ENCODE assay signal across 8 cellular contexts in the genomic region with DNA sequence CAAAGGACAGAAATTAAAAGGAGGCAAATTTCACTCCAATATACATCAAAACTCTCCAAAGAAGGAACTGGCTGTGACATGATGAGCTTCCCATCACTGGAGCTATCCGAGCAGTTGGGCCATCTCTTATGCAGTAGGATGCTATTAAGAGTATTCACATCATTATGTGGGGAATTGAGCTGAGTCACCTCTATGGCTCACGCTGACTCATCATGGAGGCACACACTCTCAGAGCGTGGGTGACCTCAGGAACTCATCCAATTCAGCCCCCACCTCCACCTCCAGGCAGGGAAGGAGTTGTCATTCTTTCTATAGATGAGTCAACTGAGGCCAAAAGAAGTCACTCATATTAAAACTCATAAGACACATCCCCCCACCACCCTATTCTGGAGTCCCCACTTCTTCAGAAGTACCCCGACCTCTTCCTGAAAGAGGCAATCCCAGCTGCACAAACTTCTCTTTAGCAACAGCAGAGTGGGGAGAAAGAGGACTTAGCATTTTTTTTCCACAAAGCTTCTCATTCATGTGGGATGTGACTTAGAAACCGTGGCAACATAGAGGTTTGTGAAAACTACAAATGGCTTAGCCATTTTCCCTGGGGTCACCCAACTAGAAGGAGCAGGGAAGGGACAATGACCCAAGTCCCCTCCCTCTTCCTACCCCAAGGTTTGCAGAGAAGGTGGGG. TPM values are rescaled to one million over a fixed set of nuclear protein-coding genes. Genes with fewer than 3 reads are reported as not detected.
DNase-seq lines count a peak whose midpoint lies in the region; ATAC-seq, FAIRE-seq and TF ChIP-seq lines count a peak whose summit lies in the region.

No MANE protein-coding gene starts in this region.

- peak overlapping the region; percentile 37 for H3K27ac Mint-ChIP-seq in activated T-helper 17 cell treated with anti-CD3 and anti-CD28 coated beads, Interleukin-2, amount 50 U/mL, for 72 hours

- no peak overlapping the region for H3K23ac ChIP-seq in mesendoderm (ENCODE audit: low read length)

- H3K4me1 Mint-ChIP-seq in activated T-helper 17 cell treated with anti-CD3 and anti-CD28 coated beads, Interleukin-2, amount 50 U/mL, for 72 hours = peaks cover 4% of the 10 kb centered on the region

- ATAC-seq in GM18511 (IDR thresholded peaks at IDR 0.05; ENCODE audit: unreplicated experiment) (peak; percentile 86), HG03432 (IDR thresholded peaks at IDR 0.05; ENCODE audit: unreplicated experiment) (peak; percentile 84), GM21360 (IDR thresholded peaks at IDR 0.05; ENCODE audit: unreplicated experiment) (no peak), lower lobe of right lung (no peak)
- peak; percentile 95 for ATAC-seq in activated T-helper 17 cell treated with anti-CD3 and anti-CD28 coated beads, Interleukin-2, amount 50 U/mL, for 72 hours (replicated peaks)

- H3K4me3 Mint-ChIP-seq in activated T-helper 17 cell treated with anti-CD3 and anti-CD28 coated beads, Interleukin-2, amount 50 U/mL, for 72 hours = no peak overlapping the region

- H3K18ac ChIP-seq in mesendoderm (ENCODE audit: low read length) = no peak overlapping the region

- H3K36me3 Mint-ChIP-seq in activated T-helper 17 cell treated with anti-CD3 and anti-CD28 coated beads, Interleukin-2, amount 50 U/mL, for 72 hours (ENCODE audit: low read depth) = no peaks in the 10 kb centered on the region

- no peak overlapping the region for H4K8ac ChIP-seq in mesendoderm (ENCODE audit: low read depth, low read length)

- H3K9me3 Mint-ChIP-seq in activated T-helper 17 cell treated with anti-CD3 and anti-CD28 coated beads, Interleukin-2, amount 50 U/mL, for 72 hours = peaks cover 3% of the 10 kb centered on the region

- H3K36me3 ChIP-seq in mesendoderm (ENCODE audit: control insufficient read depth, insufficient read depth, low read length) (no peaks in the 10 kb centered on the region), lower lobe of right lung (no peaks in the 10 kb centered on the region), small intestine (ENCODE audit: control insufficient read depth in 2 of 2, insufficient read depth in 2 of 2, low read length in 2 of 2) (no peaks in the 10 kb centered on the region)

- no peaks in the 10 kb centered on the region for H3K79me1 ChIP-seq in mesendoderm (ENCODE audit: low read length)

- no peaks in the 10 kb centered on the region for H3K79me2 ChIP-seq in mesendoderm (ENCODE audit: control insufficient read depth, insufficient read depth, low read length)

- no peak for TF ChIP-seq CTCF in lower lobe of right lung (IDR thresholded peaks at IDR 0.05)

- no peaks in the 10 kb centered on the region for H3K9me3 ChIP-seq in lower lobe of right lung
- H3K9me3 ChIP-seq in small intestine (ENCODE audit: control insufficient read depth, low read depth) = no peaks in the 10 kb centered on the region

- H4K5ac ChIP-seq in mesendoderm (ENCODE audit: low read length) = no peak overlapping the region

- H3K4ac ChIP-seq in mesendoderm (ENCODE audit: low read depth, low read length) = no peak overlapping the region

- H3K4me3 ChIP-seq in mesendoderm (ENCODE audit: low read length) (no peak overlapping the region), lower lobe of right lung (no peak overlapping the region), small intestine (ENCODE audit: low read depth in 1 of 2, low read length in 2 of 2) (no peak overlapping the region)

- H3K27me3 Mint-ChIP-seq in activated T-helper 17 cell treated with anti-CD3 and anti-CD28 coated beads, Interleukin-2, amount 50 U/mL, for 72 hours = peaks cover 16% of the 10 kb centered on the region

- no peak overlapping the region for H2AK5ac ChIP-seq in mesendoderm (ENCODE audit: low read length)

- no peaks in the 10 kb centered on the region for H3K4me1 ChIP-seq in mesendoderm (ENCODE audit: control insufficient read depth, low read depth, low read length)
- H3K4me1 ChIP-seq in lower lobe of right lung = peaks cover 9% of the 10 kb centered on the region
- H3K4me1 ChIP-seq in small intestine (ENCODE audit: control insufficient read depth in 2 of 2, insufficient read depth in 1 of 2, low read depth in 1 of 2, low read length in 1 of 2) = no peaks in the 10 kb centered on the region

- no peak for FAIRE-seq in small intestine (lab: Jason Lieb, UNC)

- H3K56ac ChIP-seq in mesendoderm (ENCODE audit: low read length) = no peak overlapping the region

- intact Hi-C loops in lower lobe of right lung (cut with DNase I) = no loop called here

- H2BK5ac ChIP-seq in mesendoderm (ENCODE audit: low read length) = no peak overlapping the region

- H2BK15ac ChIP-seq in mesendoderm (replicated peaks; ENCODE audit: low read depth) = no peak overlapping the region

- no peak overlapping the region for H3K9ac ChIP-seq in mesendoderm (ENCODE audit: low read length)

- H3K4me2 ChIP-seq in mesendoderm (ENCODE audit: low read length) = no peak overlapping the region

- WGBS in mesendoderm (ENCODE audit: extremely low coverage, insufficient coverage, low lambda C conversion rate) = no CpG with 5 or more reads among the region's 5 CpGs
- 47 to 68% (median 61%) methylated on average over 5 of the region's 5 CpGs for WGBS in small intestine, 3 donors

- no peak overlapping the region for H2BK120ac ChIP-seq in mesendoderm (ENCODE audit: low read depth, low read length)

- DNase-seq in mesendoderm = peak; percentile 88
- DNase-seq in NCI-H2196 (lab: John Stamatoyannopoulos, UW; ENCODE audit: unreplicated experiment) = no peak
- no peak for DNase-seq in lower lobe of right lung
- DNase-seq in small intestine = no peak

- no peak overlapping the region for H3K27ac ChIP-seq in mesendoderm (ENCODE audit: low read depth, low read length)
- H3K27ac ChIP-seq in lower lobe of right lung = no peak overlapping the region
- H3K27ac ChIP-seq in small intestine (ENCODE audit: low read depth in 1 of 2, low read length in 1 of 2) = no peak overlapping the region

- no peaks in the 10 kb centered on the region for H3K27me3 ChIP-seq in mesendoderm (ENCODE audit: insufficient read depth, low read length, poor library complexity)
- no peaks in the 10 kb centered on the region for H3K27me3 ChIP-seq in lower lobe of right lung (ENCODE audit: low read depth)
- no peaks in the 10 kb centered on the region for H3K27me3 ChIP-seq in small intestine (ENCODE audit: control insufficient read depth in 2 of 2, insufficient read depth in 2 of 2, low read length in 2 of 2)

RNA-seq across cellular contexts. Expression of gene ABCC12, which starts 32.5 kb away (rescaled TPM):
- not detected for total RNA-seq in activated T-helper 17 cell treated with anti-CD3 and anti-CD28 coated beads, Interleukin-2, amount 50 U/mL, for 72 hours
- polyA plus RNA-seq in mesendoderm (2013, experiment 1 of 2) = 0.01 TPM
- polyA plus RNA-seq in mesendoderm (2013, experiment 2 of 2) = 0.04 TPM
- not detected for total RNA-seq in lower lobe of right lung
- polyA plus RNA-seq in small intestine = not detected

Comparison
In these comparisons a context has a peak if more than half of its experiments do, and no peak if none do; other contexts are left out.
1. ATAC-seq: peak in GM18511 (single experiment), HG03432 (single experiment) and activated T-helper 17 cell treated with anti-CD3 and anti-CD28 coated beads, Interleukin-2, amount 50 U/mL, for 72 hours (single experiment); none in GM21360 (single experiment) and lower lobe of right lung (0 of 2).